In the genomic region with DNA sequence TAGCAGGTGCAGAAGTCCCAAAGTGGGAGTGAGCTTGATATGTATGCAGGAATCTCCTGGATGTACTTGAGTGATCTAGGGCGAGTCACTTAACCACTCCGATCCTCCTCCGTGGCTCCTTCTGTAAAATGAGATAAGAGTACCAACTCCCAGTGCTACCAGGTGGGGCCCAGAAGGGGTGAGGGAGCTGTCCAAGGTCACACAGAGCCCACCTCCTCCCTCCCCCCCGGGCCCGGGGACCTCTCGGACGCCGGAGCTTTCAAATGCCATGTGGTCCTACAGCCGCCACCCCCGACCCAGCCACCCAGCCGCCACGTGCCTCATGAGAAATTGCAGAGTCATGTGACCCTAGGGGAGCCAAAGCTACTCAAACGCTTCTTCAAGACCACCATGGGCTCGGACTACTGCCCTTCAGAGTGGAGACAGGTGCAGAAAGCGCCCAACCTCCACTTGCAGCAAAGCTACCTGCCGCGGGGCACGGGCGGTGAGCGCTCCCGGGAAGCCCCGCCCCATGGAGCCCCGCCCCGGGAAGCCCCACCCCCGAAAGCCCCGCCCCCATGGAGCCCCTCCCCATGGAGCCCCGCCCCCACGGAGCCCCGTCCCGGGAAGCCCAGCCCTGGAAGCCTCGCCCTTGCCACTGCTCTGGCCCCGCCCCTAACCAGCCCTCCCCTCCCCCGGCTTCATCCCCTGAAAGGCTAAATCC, we compare ENCODE assay signal across 8 cellular contexts. TPM values are rescaled to one million over a fixed set of nuclear protein-coding genes. Genes with fewer than 3 reads are reported as not detected.
DNase-seq lines count a peak whose midpoint lies in the region; ATAC-seq and TF ChIP-seq lines count a peak whose summit lies in the region.

No MANE protein-coding gene starts in this region.

- peak; percentile 67 for ATAC-seq in activated CD8-positive, alpha-beta T cell treated with anti-CD3 and anti-CD28 coated beads for 36 hours
- ATAC-seq in GM19324 (IDR thresholded peaks at IDR 0.05; ENCODE audit: low FRiP score, unreplicated experiment) (no peak), HG02678 (IDR thresholded peaks at IDR 0.05; ENCODE audit: unreplicated experiment) (no peak)

- POLR2A ChIA-PET in activated CD8-positive, alpha-beta T cell treated with anti-CD3 and anti-CD28 coated beads for 36 hours (lab: Charles Lee): interaction anchor here (0.9 to 1.6 kb wide), 5 partner anchors 10 to 157 kb away, joined by 3 to 6 read pairs (median 3); a partner anchor contains a TSS

- no peaks in the 10 kb centered on the region for H3K9me3 Mint-ChIP-seq in activated CD8-positive, alpha-beta T cell treated with anti-CD3 and anti-CD28 coated beads for 36 hours

- peaks cover 11% of the 10 kb centered on the region for H3K4me1 Mint-ChIP-seq in activated CD8-positive, alpha-beta T cell treated with anti-CD3 and anti-CD28 coated beads for 36 hours (ENCODE audit: low read depth)

- TF ChIP-seq CTCF in activated CD8-positive, alpha-beta T cell treated with anti-CD3 and anti-CD28 coated beads for 36 hours (IDR thresholded peaks at IDR 0.05): no peak

- H3K27ac Mint-ChIP-seq in activated CD8-positive, alpha-beta T cell treated with anti-CD3 and anti-CD28 coated beads for 36 hours: no peak overlapping the region

- intact Hi-C loops in activated CD8-positive, alpha-beta T cell treated with anti-CD3 and anti-CD28 coated beads for 36 hours (cut with micrococcal nuclease): no loop called here

- CTCF ChIA-PET in activated CD8-positive, alpha-beta T cell treated with anti-CD3 and anti-CD28 coated beads for 36 hours (lab: Charles Lee): interaction anchor here (0.7 to 1.3 kb wide), 2 partner anchors 9 to 175 kb away, joined by 3 read pairs; a partner anchor contains a TSS

- no peaks in the 10 kb centered on the region for H3K36me3 Mint-ChIP-seq in activated CD8-positive, alpha-beta T cell treated with anti-CD3 and anti-CD28 coated beads for 36 hours (ENCODE audit: low read depth)

- peaks cover 27% of the 10 kb centered on the region for H3K27me3 Mint-ChIP-seq in activated CD8-positive, alpha-beta T cell treated with anti-CD3 and anti-CD28 coated beads for 36 hours

- DNase-seq in COLO668 (lab: John Stamatoyannopoulos, UW; ENCODE audit: unreplicated experiment) (peak; percentile 79), HK-2 (ENCODE audit: unreplicated experiment) (peak; percentile 39), iPS-NIHi7 (ENCODE audit: extremely low spot score) (peak; percentile 87), HuH-7 (ENCODE audit: low spot score) (no peak), NCI-H1105 (lab: John Stamatoyannopoulos, UW) (no peak)
- DNase-seq in activated CD8-positive, alpha-beta T cell treated with anti-CD3 and anti-CD28 coated beads for 36 hours: peak; percentile 46

- no peak overlapping the region for H3K4me3 Mint-ChIP-seq in activated CD8-positive, alpha-beta T cell treated with anti-CD3 and anti-CD28 coated beads for 36 hours

RNA-seq across cellular contexts. Expression of a gene that starts 10.1 kb away (rescaled TPM):
- 1 to 10 TPM; 4.8 to 6.5 TPM for total RNA-seq in activated CD8-positive, alpha-beta T cell treated with anti-CD3 and anti-CD28 coated beads for 36 hours

RNA-seq across cellular contexts. Expression of a gene that starts 16.6 kb away (rescaled TPM):
- total RNA-seq in activated CD8-positive, alpha-beta T cell treated with anti-CD3 and anti-CD28 coated beads for 36 hours: 1 to 10 TPM; 7.9 to 9.2 TPM

RNA-seq across cellular contexts. Expression of a gene that starts 17.0 kb away (rescaled TPM):
- 1 to 10 TPM; 1.4 to 1.5 TPM for total RNA-seq in activated CD8-positive, alpha-beta T cell treated with anti-CD3 and anti-CD28 coated beads for 36 hours

RNA-seq across cellular contexts. Expression of a gene that starts 29.7 kb away (rescaled TPM):
- 10 to 100 TPM; 79.2 to 90.3 TPM for total RNA-seq in activated CD8-positive, alpha-beta T cell treated with anti-CD3 and anti-CD28 coated beads for 36 hours

Comparison
In these comparisons a context has a peak if more than half of its experiments do, and no peak if none do; other contexts are left out.
1. DNase-seq: peak in COLO668 (single experiment), HK-2 (single experiment), activated CD8-positive, alpha-beta T cell treated with anti-CD3 and anti-CD28 coated beads for 36 hours (single experiment) and iPS-NIHi7 (single experiment); none in HuH-7 (single experiment) and NCI-H1105 (single experiment).